1 cellular context compared by ENCODE assay signal in the genomic region with DNA sequence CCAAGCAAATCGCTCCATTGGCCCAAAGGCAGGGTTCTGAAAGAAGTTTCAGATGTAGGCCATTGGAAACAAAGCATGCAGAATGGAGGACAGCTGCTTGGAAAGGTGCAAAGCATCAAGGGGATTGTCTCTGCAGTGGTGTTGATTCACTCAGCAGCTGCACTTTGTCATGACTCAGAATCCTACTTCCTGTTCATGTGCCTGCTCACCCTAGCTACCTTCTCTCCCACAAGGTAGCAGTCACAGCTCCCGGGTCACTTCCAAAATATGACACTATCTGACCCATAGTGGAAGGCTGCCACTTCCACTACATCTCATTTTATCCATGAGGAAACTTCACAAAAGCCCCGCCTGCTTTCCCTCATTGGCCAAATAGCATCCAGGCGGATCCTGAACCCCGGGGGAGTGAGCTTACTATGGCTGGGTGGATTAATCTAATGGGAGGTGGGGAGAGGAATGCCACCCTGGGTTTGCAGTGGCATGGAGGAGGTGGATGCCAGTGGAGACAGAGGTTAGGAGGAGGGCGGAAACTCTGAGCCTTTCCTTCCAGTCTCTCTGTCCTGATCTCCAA.
TF ChIP-seq lines count a peak whose summit lies in the region.

No MANE protein-coding gene starts in this region.

TF ChIP-seq in HepG2, 621 proteins besides CTCF, POLR2A, EP300 and RAD21 (continued from another document):
- TF ChIP-seq, protein P1, sequence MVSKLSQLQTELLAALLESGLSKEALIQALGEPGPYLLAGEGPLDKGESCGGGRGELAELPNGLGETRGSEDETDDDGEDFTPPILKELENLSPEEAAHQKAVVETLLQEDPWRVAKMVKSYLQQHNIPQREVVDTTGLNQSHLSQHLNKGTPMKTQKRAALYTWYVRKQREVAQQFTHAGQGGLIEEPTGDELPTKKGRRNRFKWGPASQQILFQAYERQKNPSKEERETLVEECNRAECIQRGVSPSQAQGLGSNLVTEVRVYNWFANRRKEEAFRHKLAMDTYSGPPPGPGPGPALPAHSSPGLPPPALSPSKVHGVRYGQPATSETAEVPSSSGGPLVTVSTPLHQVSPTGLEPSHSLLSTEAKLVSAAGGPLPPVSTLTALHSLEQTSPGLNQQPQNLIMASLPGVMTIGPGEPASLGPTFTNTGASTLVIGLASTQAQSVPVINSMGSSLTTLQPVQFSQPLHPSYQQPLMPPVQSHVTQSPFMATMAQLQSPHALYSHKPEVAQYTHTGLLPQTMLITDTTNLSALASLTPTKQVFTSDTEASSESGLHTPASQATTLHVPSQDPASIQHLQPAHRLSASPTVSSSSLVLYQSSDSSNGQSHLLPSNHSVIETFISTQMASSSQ (IDR thresholded peaks at IDR 0.05; ENCODE audit: low read depth) = no peak
- TF ChIP-seq, protein P1 (CRISPR knock-in tag; IDR thresholded peaks at IDR 0.05; ENCODE audit: borderline replicate concordance) = 0 out of 2 replicates have a peak, but pooled peaks have one; percentile 7
- TF ChIP-seq TFAP4 (IDR thresholded peaks at IDR 0.05; ENCODE audit: borderline replicate concordance, low read depth) (no peak), KDM5A (IDR thresholded peaks at IDR 0.05; ENCODE audit: borderline replicate concordance, low read length) (no peak), ASH2L (IDR thresholded peaks at IDR 0.05; ENCODE audit: insufficient read length, low read depth, low read length) (no peak), TCF7 (IDR thresholded peaks at IDR 0.05; ENCODE audit: low read depth) (peak; percentile 9; the same call in 1 of the 2 replicates), PCBP2 (optimal IDR thresholded peaks at IDR 0.05; ENCODE audit: low read depth, low read length, poor library complexity, severe bottlenecking) (no peak), ZNF44 (CRISPR knock-in tag; IDR thresholded peaks at IDR 0.05) (no peak), GTF3A (CRISPR knock-in tag; conservative IDR thresholded peaks at IDR 0.05) (no peak), FOXA1 (IDR thresholded peaks at IDR 0.05) (no peak), FOXA1 (CRISPR knock-in tag; IDR thresholded peaks at IDR 0.05) (0 out of 2 replicates have a peak, but pooled peaks have one; percentile 8), FOSL2 (CRISPR knock-in tag; IDR thresholded peaks at IDR 0.05) (peak; percentile 75), ZFP41 (CRISPR knock-in tag; IDR thresholded peaks at IDR 0.05; ENCODE audit: borderline replicate concordance) (no peak), SNAPC2 (CRISPR knock-in tag; IDR thresholded peaks at IDR 0.05) (no peak), HMG20B (CRISPR knock-in tag; conservative IDR thresholded peaks at IDR 0.05) (no peak), AHR (CRISPR knock-in tag; IDR thresholded peaks at IDR 0.05) (no peak), FOXA3 (CRISPR knock-in tag; IDR thresholded peaks at IDR 0.05) (peak; percentile 25; the same call in 1 of the 2 replicates), BHLHE40 (IDR thresholded peaks at IDR 0.05; ENCODE audit: low read length) (peak; percentile 20; the same call in 1 of the 2 replicates), ZNF615 (CRISPR knock-in tag; IDR thresholded peaks at IDR 0.05; ENCODE audit: borderline replicate concordance) (0 out of 2 replicates have a peak, but pooled peaks have one; percentile 36), ZNF510 (CRISPR knock-in tag; IDR thresholded peaks at IDR 0.05; ENCODE audit: low read depth) (no peak), RAD51 (IDR thresholded peaks at IDR 0.05; ENCODE audit: borderline replicate concordance) (no peak), ZNF446 (CRISPR knock-in tag; IDR thresholded peaks at IDR 0.05) (no peak), NR1H2 (CRISPR knock-in tag; IDR thresholded peaks at IDR 0.05; ENCODE audit: borderline replicate concordance, low read depth) (no peak), HDAC6 (IDR thresholded peaks at IDR 0.05; ENCODE audit: low read depth, low read length) (no peak), ATF1 (CRISPR knock-in tag; IDR thresholded peaks at IDR 0.05) (no peak), ZIK1 (CRISPR knock-in tag; IDR thresholded peaks at IDR 0.05; ENCODE audit: borderline replicate concordance, low read depth) (no peak), LCORL (IDR thresholded peaks at IDR 0.05) (no peak), LCORL (CRISPR knock-in tag; IDR thresholded peaks at IDR 0.05) (no peak), TEAD3 (CRISPR knock-in tag; optimal IDR thresholded peaks at IDR 0.05; ENCODE audit: borderline replicate concordance) (peak; percentile 45), ZBTB42 (CRISPR knock-in tag; IDR thresholded peaks at IDR 0.05) (no peak), GABPB1 (CRISPR knock-in tag; IDR thresholded peaks at IDR 0.05) (peak; percentile 22; the same call in 1 of the 2 replicates), ARID2 (CRISPR knock-in tag; IDR thresholded peaks at IDR 0.05; ENCODE audit: borderline replicate concordance) (no peak)
- TF ChIP-seq, protein P2, sequence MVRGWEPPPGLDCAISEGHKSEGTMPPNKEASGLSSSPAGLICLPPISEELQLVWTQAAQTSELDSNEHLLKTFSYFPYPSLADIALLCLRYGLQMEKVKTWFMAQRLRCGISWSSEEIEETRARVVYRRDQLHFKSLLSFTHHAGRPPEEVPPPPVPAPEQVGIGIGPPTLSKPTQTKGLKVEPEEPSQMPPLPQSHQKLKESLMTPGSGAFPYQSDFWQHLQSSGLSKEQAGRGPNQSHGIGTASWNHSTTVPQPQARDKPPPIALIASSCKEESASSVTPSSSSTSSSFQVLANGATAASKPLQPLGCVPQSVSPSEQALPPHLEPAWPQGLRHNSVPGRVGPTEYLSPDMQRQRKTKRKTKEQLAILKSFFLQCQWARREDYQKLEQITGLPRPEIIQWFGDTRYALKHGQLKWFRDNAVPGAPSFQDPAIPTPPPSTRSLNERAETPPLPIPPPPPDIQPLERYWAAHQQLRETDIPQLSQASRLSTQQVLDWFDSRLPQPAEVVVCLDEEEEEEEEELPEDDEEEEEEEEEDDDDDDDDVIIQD (CRISPR knock-in tag; IDR thresholded peaks at IDR 0.05; ENCODE audit: low read depth) = no peak
- TF ChIP-seq, protein P3, sequence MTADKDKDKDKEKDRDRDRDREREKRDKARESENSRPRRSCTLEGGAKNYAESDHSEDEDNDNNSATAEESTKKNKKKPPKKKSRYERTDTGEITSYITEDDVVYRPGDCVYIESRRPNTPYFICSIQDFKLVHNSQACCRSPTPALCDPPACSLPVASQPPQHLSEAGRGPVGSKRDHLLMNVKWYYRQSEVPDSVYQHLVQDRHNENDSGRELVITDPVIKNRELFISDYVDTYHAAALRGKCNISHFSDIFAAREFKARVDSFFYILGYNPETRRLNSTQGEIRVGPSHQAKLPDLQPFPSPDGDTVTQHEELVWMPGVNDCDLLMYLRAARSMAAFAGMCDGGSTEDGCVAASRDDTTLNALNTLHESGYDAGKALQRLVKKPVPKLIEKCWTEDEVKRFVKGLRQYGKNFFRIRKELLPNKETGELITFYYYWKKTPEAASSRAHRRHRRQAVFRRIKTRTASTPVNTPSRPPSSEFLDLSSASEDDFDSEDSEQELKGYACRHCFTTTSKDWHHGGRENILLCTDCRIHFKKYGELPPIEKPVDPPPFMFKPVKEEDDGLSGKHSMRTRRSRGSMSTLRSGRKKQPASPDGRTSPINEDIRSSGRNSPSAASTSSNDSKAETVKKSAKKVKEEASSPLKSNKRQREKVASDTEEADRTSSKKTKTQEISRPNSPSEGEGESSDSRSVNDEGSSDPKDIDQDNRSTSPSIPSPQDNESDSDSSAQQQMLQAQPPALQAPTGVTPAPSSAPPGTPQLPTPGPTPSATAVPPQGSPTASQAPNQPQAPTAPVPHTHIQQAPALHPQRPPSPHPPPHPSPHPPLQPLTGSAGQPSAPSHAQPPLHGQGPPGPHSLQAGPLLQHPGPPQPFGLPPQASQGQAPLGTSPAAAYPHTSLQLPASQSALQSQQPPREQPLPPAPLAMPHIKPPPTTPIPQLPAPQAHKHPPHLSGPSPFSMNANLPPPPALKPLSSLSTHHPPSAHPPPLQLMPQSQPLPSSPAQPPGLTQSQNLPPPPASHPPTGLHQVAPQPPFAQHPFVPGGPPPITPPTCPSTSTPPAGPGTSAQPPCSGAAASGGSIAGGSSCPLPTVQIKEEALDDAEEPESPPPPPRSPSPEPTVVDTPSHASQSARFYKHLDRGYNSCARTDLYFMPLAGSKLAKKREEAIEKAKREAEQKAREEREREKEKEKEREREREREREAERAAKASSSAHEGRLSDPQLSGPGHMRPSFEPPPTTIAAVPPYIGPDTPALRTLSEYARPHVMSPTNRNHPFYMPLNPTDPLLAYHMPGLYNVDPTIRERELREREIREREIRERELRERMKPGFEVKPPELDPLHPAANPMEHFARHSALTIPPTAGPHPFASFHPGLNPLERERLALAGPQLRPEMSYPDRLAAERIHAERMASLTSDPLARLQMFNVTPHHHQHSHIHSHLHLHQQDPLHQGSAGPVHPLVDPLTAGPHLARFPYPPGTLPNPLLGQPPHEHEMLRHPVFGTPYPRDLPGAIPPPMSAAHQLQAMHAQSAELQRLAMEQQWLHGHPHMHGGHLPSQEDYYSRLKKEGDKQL (CRISPR knock-in tag; IDR thresholded peaks at IDR 0.05; ENCODE audit: low read depth) = no peak
- TF ChIP-seq, protein P4, sequence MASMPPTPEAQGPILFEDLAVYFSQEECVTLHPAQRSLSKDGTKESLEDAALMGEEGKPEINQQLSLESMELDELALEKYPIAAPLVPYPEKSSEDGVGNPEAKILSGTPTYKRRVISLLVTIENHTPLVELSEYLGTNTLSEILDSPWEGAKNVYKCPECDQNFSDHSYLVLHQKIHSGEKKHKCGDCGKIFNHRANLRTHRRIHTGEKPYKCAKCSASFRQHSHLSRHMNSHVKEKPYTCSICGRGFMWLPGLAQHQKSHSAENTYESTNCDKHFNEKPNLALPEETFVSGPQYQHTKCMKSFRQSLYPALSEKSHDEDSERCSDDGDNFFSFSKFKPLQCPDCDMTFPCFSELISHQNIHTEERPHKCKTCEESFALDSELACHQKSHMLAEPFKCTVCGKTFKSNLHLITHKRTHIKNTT (CRISPR knock-in tag; IDR thresholded peaks at IDR 0.05) = no peak
TF ChIP-seq in HepG2: peak in this region for 13.
